19 cellular contexts compared by ENCODE assay signal in the genomic region with DNA sequence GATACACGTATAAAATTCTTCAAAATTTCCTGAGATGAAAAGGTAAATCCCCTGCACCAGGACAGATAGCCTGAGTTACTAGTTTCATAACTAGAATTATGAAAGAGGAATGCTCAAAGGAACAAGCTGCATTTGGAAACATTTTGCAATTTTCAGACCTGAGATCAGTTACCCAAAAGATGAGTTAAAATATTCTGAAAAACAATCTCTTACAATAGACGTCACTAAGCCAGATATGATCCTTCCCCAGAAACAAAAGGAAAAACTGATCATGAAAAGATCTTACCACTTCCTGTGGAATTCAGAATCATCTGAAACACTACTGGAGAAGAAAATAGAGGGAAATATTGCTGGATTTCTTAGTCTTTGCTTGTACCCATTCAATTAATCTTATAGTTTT.
DNase-seq lines count a peak whose midpoint lies in the region; ATAC-seq, FAIRE-seq and TF ChIP-seq lines count a peak whose summit lies in the region.
"Had no signal": no experiment of that assay in that cellular context is flagged by ENCODE, and none has a peak within 500 bp of the region (broad histone marks: within the 10 kb centered on the region; RNA-seq: fewer than 3 reads in every experiment).

No MANE protein-coding gene starts in this region.

- CTCF ChIA-PET in K562 (lab: Yijun Ruan, JAX; ENCODE audit: low intra/inter-chr PET ratio): interaction anchor here (0.6 kb wide), 1 partner anchor 65 kb away, joined by 3 read pairs; no protein-coding TSS in a partner anchor

- no peaks in the 10 kb centered on the region for H3K79me1 ChIP-seq in mesenchymal stem cell (replicated peaks; ENCODE audit: low read length, poor library complexity, severe bottlenecking)

- no peak overlapping the region for H2BK120ac ChIP-seq in mesenchymal stem cell (ENCODE audit: low read depth, low read length)

- H3K9ac ChIP-seq in K562 (ENCODE audit: insufficient read depth in 1 of 2, low read depth in 2 of 2, low read length in 2 of 2): no peak overlapping the region
- peak overlapping the region; percentile 74 for H3K9ac ChIP-seq in mesenchymal stem cell (ENCODE audit: low read length)

- H3K27me3 ChIP-seq in left ventricle myocardium inferior (ENCODE audit: low read depth): no peaks in the 10 kb centered on the region
- no peaks in the 10 kb centered on the region for H3K27me3 ChIP-seq in K562 (ENCODE audit: control insufficient read depth in 2 of 2, insufficient read depth in 2 of 2, low read length in 2 of 2)
- H3K27me3 ChIP-seq in mesenchymal stem cell (ENCODE audit: control insufficient read depth in 1 of 2, insufficient read depth in 1 of 2, low read length in 2 of 2): no peaks in the 10 kb centered on the region

- WGBS in K562 (ENCODE audit: insufficient coverage, low coverage, missing lambda C conversion rate): 0% methylated on average over 2 of the region's 2 CpGs
- WGBS in mesenchymal stem cell: no CpG with 5 or more reads among the region's 2 CpGs

- ATAC-seq in K562 (no peak), HG03196 (IDR thresholded peaks at IDR 0.05; ENCODE audit: unreplicated experiment) (no peak), GM19452 (IDR thresholded peaks at IDR 0.05; ENCODE audit: unreplicated experiment) (no peak), HG02973 (IDR thresholded peaks at IDR 0.05; ENCODE audit: unreplicated experiment) (no peak)
- ATAC-seq: stimulated activated naive B cell treated with anti-CD40 and anti-IgM and Interleukin-4, amounts not matched to agents 10 μg/mL and 1 μg/mL and 100 μg/mL, for 72 hours had no signal

- intact Hi-C loops in left ventricle myocardium inferior (cut with micrococcal nuclease) (no loop called here), cardiac septum (cut with DNase I) (loop anchor here (5.0 kb wide), 1 partner anchor 76 kb away; no protein-coding TSS in a partner anchor), K562 (cut with micrococcal nuclease) (loop anchor here (10.0 kb wide), 1 partner anchor 244 kb away; no protein-coding TSS in a partner anchor)

- H3K4ac ChIP-seq in mesenchymal stem cell (ENCODE audit: low read depth in 1 of 2, low read length in 2 of 2): no peak overlapping the region

- no peak overlapping the region for H3K4me2 ChIP-seq in K562 (ENCODE audit: insufficient read depth, low read length)
- H3K4me2 ChIP-seq in mesenchymal stem cell (ENCODE audit: low read length, poor library complexity, severe bottlenecking): no peak overlapping the region

- POLR2A ChIA-PET in K562 (lab: Yijun Ruan, JAX): interaction anchor here (1.0 kb wide), 1 partner anchor 30 kb away, joined by 3 read pairs; no protein-coding TSS in a partner anchor

- no peaks in the 10 kb centered on the region for H4K20me1 ChIP-seq in K562 (replicated peaks; ENCODE audit: control insufficient read depth, insufficient read depth, low read length)

- no peak overlapping the region for H2AK5ac ChIP-seq in mesenchymal stem cell (ENCODE audit: low read length, severe bottlenecking)

- H3K9me3 ChIP-seq in left ventricle myocardium inferior (replicated peaks) (no peaks in the 10 kb centered on the region), K562 (replicated peaks; ENCODE audit: control insufficient read depth, insufficient read depth, low read depth, low read length) (no peaks in the 10 kb centered on the region), mesenchymal stem cell (ENCODE audit: control insufficient read depth, low read length) (no peaks in the 10 kb centered on the region)

- no peaks in the 10 kb centered on the region for H3K79me2 ChIP-seq in K562 (ENCODE audit: control insufficient read depth, insufficient read depth, low read length)

- no TSS peak for BruUV-seq in K562 (replicated peaks; lab: Mats Ljungman, UMichigan)

- no peak overlapping the region for H2BK5ac ChIP-seq in mesenchymal stem cell (ENCODE audit: low read depth, low read length, poor library complexity, severe bottlenecking)

- H2BK15ac ChIP-seq in mesenchymal stem cell (ENCODE audit: low read depth, poor library complexity, severe bottlenecking): no peak overlapping the region

- in situ Hi-C loops in K562 (cut with MboI): no loop called here

- TF ChIP-seq EP300 in K562 (IDR thresholded peaks at IDR 0.05; ENCODE audit: low read length): no peak

- TF ChIP-seq CTCF in left ventricle myocardium inferior (IDR thresholded peaks at IDR 0.05; ENCODE audit: borderline replicate concordance) (no peak), K562 (IDR thresholded peaks at IDR 0.05 in 2 of 3, conservative IDR thresholded peaks at IDR 0.05 in 1 of 3; ENCODE audit: insufficient read depth in 2 of 3, low read depth in 1 of 3, low read length in 3 of 3) (no peak), D721Med (IDR thresholded peaks at IDR 0.05; ENCODE audit: insufficient read depth, missing control alignments) (no peak)

- FAIRE-seq in K562 (lab: Jason Lieb, UNC): no peak
- no peak for FAIRE-seq in D721Med (lab: Jason Lieb, UNC)

- no peak overlapping the region for H3K4me3 ChIP-seq in left ventricle myocardium inferior
- H3K4me3 ChIP-seq in K562: no peak overlapping the region
- H3K4me3 ChIP-seq in mesenchymal stem cell (ENCODE audit: insufficient read depth in 1 of 2, low read depth in 1 of 2, low read length in 2 of 2): no peak overlapping the region

- H4K91ac ChIP-seq in mesenchymal stem cell (ENCODE audit: low read length): no peak overlapping the region

- peak overlapping the region; percentile 49 for H3K27ac ChIP-seq in left ventricle myocardium inferior (replicated peaks)
- no peak overlapping the region for H3K27ac ChIP-seq in K562 (ENCODE audit: extremely low read depth, low read depth, low read length)
- H3K27ac ChIP-seq in mesenchymal stem cell (ENCODE audit: low read length, poor library complexity, severe bottlenecking): no peak overlapping the region

- no peak overlapping the region for H3K14ac ChIP-seq in mesenchymal stem cell (ENCODE audit: low read length in 2 of 2)

- H2AFZ ChIP-seq in K562 (ENCODE audit: low read depth, low read length) (no peak overlapping the region), mesenchymal stem cell (ENCODE audit: low read depth, low read length) (no peak overlapping the region)

- H3K18ac ChIP-seq in mesenchymal stem cell (ENCODE audit: low read depth in 1 of 2, low read length in 2 of 2): no peak overlapping the region

- H3K36me3 ChIP-seq in left ventricle myocardium inferior: no peaks in the 10 kb centered on the region
- no peaks in the 10 kb centered on the region for H3K36me3 ChIP-seq in K562 (ENCODE audit: control insufficient read depth, insufficient read depth, low read length)
- H3K36me3 ChIP-seq in mesenchymal stem cell (ENCODE audit: control insufficient read depth in 1 of 2, insufficient read depth in 2 of 2, low read depth in 1 of 2, low read length in 2 of 2): no peaks in the 10 kb centered on the region

- no peak for TF ChIP-seq POLR2A in K562 (conservative IDR thresholded peaks at IDR 0.05)

- H4K8ac ChIP-seq in mesenchymal stem cell (ENCODE audit: low read length): no peak overlapping the region

- DNase-seq in left ventricle myocardium inferior: no peak
- DNase-seq in cardiac septum (ENCODE audit: low spot score): no peak
- DNase-seq in K562 (ENCODE audit: extremely low read depth in 1 of 4, low spot score in 3 of 4): no peak
- no peak for DNase-seq in mesenchymal stem cell
- no peak for DNase-seq in D721Med (ENCODE audit: insufficient read length, low spot score)
- DNase-seq: activated CD4-positive, alpha-beta T cell treated with anti-CD3 and anti-CD28 coated beads for 1 hour; activated effector memory CD4-positive, alpha-beta T cell treated with anti-CD3 and anti-CD28 coated beads, Interleukin-2, amount 50 U/mL, for 16 hours; anterior cingulate cortex; immature natural killer cell; NCI-H1694 treated with DMSO at 0.1 percent for 48 hours; NCI-H446; nephron progenitor cell; SIG-M5; stimulated activated CD4-positive, alpha-beta T cell treated with anti-CD3 and anti-CD28 coated beads, Interleukin-15, amount 100 ng/mL, for 24 hours; stimulated activated naive B cell treated with anti-CD40 and anti-IgM and Interleukin-4, amounts not matched to agents 10 μg/mL and 1 μg/mL and 100 μg/mL, for 72 hours; T1000 had no signal

- H3K4me1 ChIP-seq in left ventricle myocardium inferior: peaks cover 12% of the 10 kb centered on the region
- no peaks in the 10 kb centered on the region; a peak in 1 of 5 replicates for H3K4me1 ChIP-seq in K562 (replicated peaks in 1 of 2; ENCODE audit: control insufficient read depth in 2 of 2, insufficient read depth in 2 of 2, low read length in 2 of 2)
- H3K4me1 ChIP-seq in mesenchymal stem cell (ENCODE audit: control insufficient read depth, insufficient read depth, low read depth, low read length): peaks cover 6% of the 10 kb centered on the region

- no peak for TF ChIP-seq RAD21 in K562 (CRISPR knock-in tag; conservative IDR thresholded peaks at IDR 0.05 in 1 of 2, IDR thresholded peaks at IDR 0.05 in 1 of 2)

- no peak overlapping the region for H3K23ac ChIP-seq in mesenchymal stem cell (ENCODE audit: low read length in 2 of 2)

- H2BK12ac ChIP-seq in mesenchymal stem cell (ENCODE audit: low read length in 2 of 2): no peak overlapping the region

- no peaks in the 10 kb centered on the region for H3K9me1 ChIP-seq in K562 (ENCODE audit: control insufficient read depth, insufficient read depth, low read length)

TF ChIP-seq in K562, 482 proteins besides CTCF, POLR2A, EP300 and RAD21 (continues in another document):
- TF ChIP-seq NR2C2 (CRISPR knock-in tag; IDR thresholded peaks at IDR 0.05) (no peak), NR2C2 (tag; IDR thresholded peaks at IDR 0.05) (no peak), GABPA (tag; conservative IDR thresholded peaks at IDR 0.05; ENCODE audit: low read depth) (peak; percentile 64)
- TF ChIP-seq, protein P1, sequence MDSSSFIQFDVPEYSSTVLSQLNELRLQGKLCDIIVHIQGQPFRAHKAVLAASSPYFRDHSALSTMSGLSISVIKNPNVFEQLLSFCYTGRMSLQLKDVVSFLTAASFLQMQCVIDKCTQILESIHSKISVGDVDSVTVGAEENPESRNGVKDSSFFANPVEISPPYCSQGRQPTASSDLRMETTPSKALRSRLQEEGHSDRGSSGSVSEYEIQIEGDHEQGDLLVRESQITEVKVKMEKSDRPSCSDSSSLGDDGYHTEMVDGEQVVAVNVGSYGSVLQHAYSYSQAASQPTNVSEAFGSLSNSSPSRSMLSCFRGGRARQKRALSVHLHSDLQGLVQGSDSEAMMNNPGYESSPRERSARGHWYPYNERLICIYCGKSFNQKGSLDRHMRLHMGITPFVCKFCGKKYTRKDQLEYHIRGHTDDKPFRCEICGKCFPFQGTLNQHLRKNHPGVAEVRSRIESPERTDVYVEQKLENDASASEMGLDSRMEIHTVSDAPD (CRISPR knock-in tag; IDR thresholded peaks at IDR 0.05): no peak
